In the genomic region with DNA sequence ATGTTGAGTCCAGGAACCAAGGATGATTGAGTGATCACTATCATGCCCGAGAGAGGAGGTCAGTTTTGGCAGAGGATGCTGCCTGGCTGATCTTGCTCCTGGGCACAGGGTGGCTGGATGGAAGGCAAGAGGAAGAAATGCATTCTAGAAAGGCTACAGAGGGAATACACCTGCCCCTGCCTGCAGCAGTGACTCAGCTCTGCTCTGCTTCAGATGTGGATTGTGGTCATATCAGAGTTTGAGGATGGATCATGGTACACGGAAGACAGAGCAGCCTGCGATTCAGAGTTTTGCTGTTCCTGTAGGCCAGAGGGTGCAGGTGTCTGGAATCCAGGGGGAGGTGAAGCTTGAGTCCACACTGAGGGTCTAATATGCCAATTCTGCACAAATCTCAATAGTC, we compare ENCODE assay signal across 32 cellular contexts. TPM values are rescaled to one million over a fixed set of nuclear protein-coding genes. Genes with fewer than 3 reads are reported as not detected.
"Had no signal": no experiment of that assay in that cellular context is flagged by ENCODE, and none has a peak within 500 bp of the region (broad histone marks: within the 10 kb centered on the region; RNA-seq: fewer than 3 reads in every experiment).

No MANE protein-coding gene starts in this region.

- H3K4me3 ChIP-seq: adrenal gland, body of pancreas had no signal

- H3K27me3 ChIP-seq: adrenal gland, body of pancreas, brain microvascular endothelial cell had no signal

- H3K27ac ChIP-seq: adrenal gland, body of pancreas, brain microvascular endothelial cell, VCaP had no signal

- H3K36me3 ChIP-seq: adrenal gland, brain microvascular endothelial cell had no signal

- H3K9me3 ChIP-seq: adrenal gland, body of pancreas had no signal

- ATAC-seq: activated CD8-positive, alpha-beta memory T cell treated with anti-CD3 and anti-CD28 coated beads, Interleukin-2, amount 10 ng/mL, durations not matched to agents 7 days and 5 days; activated CD8-positive, alpha-beta T cell treated with anti-CD3 and anti-CD28 coated beads, Interleukin-2, amount 10 ng/mL, durations not matched to agents 7 days and 5 days; activated T-cell treated with anti-CD3 and anti-CD28 coated beads, Interleukin-2, amount 50 U/mL, for 72 hours; activated T-helper 17 cell treated with anti-CD3 and anti-CD28 coated beads, Interleukin-2, amount 50 U/mL, for 72 hours; body of pancreas had no signal

- DNase-seq: activated B cell treated with CpG ODN at 0.5 μM for 24 hours; activated CD4-positive, alpha-beta memory T cell treated with anti-CD3 and anti-CD28 coated beads, Interleukin-2, amount 10 ng/mL, durations not matched to agents 7 days and 5 days; activated CD4-positive, alpha-beta T cell treated with anti-CD3 and anti-CD28 coated beads for 48 hours; activated CD4-positive, alpha-beta T cell treated with anti-CD3 and anti-CD28 coated beads, Interleukin-2, amount 10 ng/mL, durations not matched to agents 7 days and 5 days; activated CD4-positive, alpha-beta T cell treated with anti-CD3 and anti-CD28 coated beads, Interleukin-2, amount 50 U/mL, for 48 hours; activated CD4-positive, CD25-positive, alpha-beta regulatory T cell treated with anti-CD3 and anti-CD28 coated beads, Interleukin-2, amount 50 U/mL, for 72 hours; activated CD8-positive, alpha-beta memory T cell treated with anti-CD3 and anti-CD28 coated beads for 24 hours; activated CD8-positive, alpha-beta memory T cell treated with anti-CD3 and anti-CD28 coated beads, Interleukin-2, amount 10 ng/mL, durations not matched to agents 7 days and 5 days; activated CD8-positive, alpha-beta memory T cell treated with anti-CD3 and anti-CD28 coated beads, Interleukin-2, amount 50 U/mL, for 48 hours; activated CD8-positive, alpha-beta T cell treated with anti-CD3 and anti-CD28 coated beads, Interleukin-2, amount 10 ng/mL, durations not matched to agents 7 days and 5 days; activated effector memory CD4-positive, alpha-beta T cell treated with anti-CD3 and anti-CD28 coated beads, Interleukin-2, amount 50 U/mL, for 16 hours; activated gamma-delta T cell treated with Interleukin-2 at 50 U/mL for 16 hours; activated naive CD4-positive, alpha-beta T cell; activated naive CD4-positive, alpha-beta T cell treated with anti-CD3 and anti-CD28 coated beads for 36 hours; activated naive CD4-positive, alpha-beta T cell treated with anti-CD3 and anti-CD28 coated beads, Interleukin-2, amount 50 U/mL, for 16 hours; activated naive CD8-positive, alpha-beta T cell treated with anti-CD3 and anti-CD28 coated beads for 36 hours; activated T-cell treated with anti-CD3 and anti-CD28 coated beads, Interleukin-2, amount 50 U/mL, for 24 hours; activated T-cell treated with anti-CD3 and anti-CD28 coated beads, Interleukin-2, amount 50 U/mL, for 72 hours; adrenal gland; amniotic stem cell; aorta; body of pancreas; brain microvascular endothelial cell; cerebellar nuclear complex; T-helper 1 cell; T-helper 2 cell; T-helper 9 cell had no signal

- H3K4me1 ChIP-seq: adrenal gland, body of pancreas had no signal

RNA-seq across cellular contexts. Expression of a gene that starts 37.2 kb away (rescaled TPM):
- total RNA-seq: activated B cell treated with CpG ODN at 0.5 μM for 24 hours; activated CD4-positive, alpha-beta memory T cell treated with anti-CD3 and anti-CD28 coated beads, Interleukin-2, amount 10 ng/mL, durations not matched to agents 7 days and 5 days; activated CD4-positive, alpha-beta T cell treated with anti-CD3 and anti-CD28 coated beads, Interleukin-2, amount 10 ng/mL, durations not matched to agents 7 days and 5 days; activated CD8-positive, alpha-beta memory T cell treated with anti-CD3 and anti-CD28 coated beads, Interleukin-2, amount 10 ng/mL, durations not matched to agents 7 days and 5 days; activated CD8-positive, alpha-beta T cell treated with anti-CD3 and anti-CD28 coated beads, Interleukin-2, amount 10 ng/mL, durations not matched to agents 7 days and 5 days; activated naive CD4-positive, alpha-beta T cell treated with anti-CD3 and anti-CD28 coated beads for 36 hours; activated naive CD4-positive, alpha-beta T cell treated with anti-CD3 and anti-CD28 coated beads, Interleukin-2, amount 50 U/mL, for 72 hours; activated naive CD8-positive, alpha-beta T cell treated with anti-CD3 and anti-CD28 coated beads for 36 hours; activated T-cell treated with anti-CD3 and anti-CD28 coated beads, Interleukin-2, amount 50 U/mL, for 72 hours; activated T-helper 1 cell treated with anti-CD3 and anti-CD28 coated beads, Interleukin-12 subunit alpha, Interleukin-12 subunit beta, Interleukin-2, Interleukin-4 antibody, amounts not matched to agents 30 ng/mL and 10 ng/mL and 1 ng/mL, durations not matched to agents 14 hours and 24 hours and 36 hours; activated T-helper 17 cell treated with anti-CD3 and anti-CD28 coated beads, Interleukin-2, amount 50 U/mL, for 72 hours; chondrocyte had no signal
